Comparison of ENCODE assay signal across 13 cellular contexts in the genomic region with DNA sequence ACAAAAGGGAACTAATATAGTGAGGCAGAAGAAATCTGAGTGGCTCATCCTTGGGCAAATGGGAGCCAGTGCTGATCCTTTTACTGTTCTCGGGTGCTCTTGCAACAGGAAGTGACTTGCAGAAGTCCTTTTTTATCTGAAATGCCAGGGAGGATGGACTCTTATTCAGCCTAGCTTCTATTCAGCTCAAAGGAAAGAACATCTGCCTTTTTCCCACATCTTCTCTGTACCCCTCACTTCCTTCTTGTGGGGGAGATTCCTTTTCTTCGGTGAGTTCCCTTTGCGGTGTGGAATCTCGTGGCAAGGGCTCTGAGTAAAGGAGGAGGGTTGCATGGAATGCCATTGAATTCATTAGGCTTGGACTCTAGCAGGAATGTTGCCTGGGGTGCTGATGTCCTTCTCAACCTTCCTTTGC.
DNase-seq lines count a peak whose midpoint lies in the region; ATAC-seq and TF ChIP-seq lines count a peak whose summit lies in the region.
"Had no signal": no experiment of that assay in that cellular context is flagged by ENCODE, and none has a peak within 500 bp of the region (broad histone marks: within the 10 kb centered on the region; RNA-seq: fewer than 3 reads in every experiment).

No MANE protein-coding gene starts in this region.

- peaks cover 5 to 46% (median 14%) of the 10 kb centered on the region in 4 donors for H3K36me3 ChIP-seq in esophagus muscularis mucosa
- H3K36me3 ChIP-seq in naive thymus-derived CD4-positive, alpha-beta T cell (ENCODE audit: control insufficient read depth in 2 of 3, insufficient read depth in 3 of 3, low read length in 3 of 3): no peaks in the 10 kb centered on the region
- H3K36me3 ChIP-seq in MG63: no peaks in the 10 kb centered on the region

- peak overlapping the region; percentile 49 to 59 (median 54) for H3K27ac ChIP-seq in esophagus muscularis mucosa (replicated peaks in 1 of 4)
- no peak overlapping the region for H3K27ac ChIP-seq in naive thymus-derived CD4-positive, alpha-beta T cell (ENCODE audit: low read depth, low read length)

- peaks cover 0 to 4% (median 0%) of the 10 kb centered on the region in 5 donors for H3K36me3 Mint-ChIP-seq in naive thymus-derived CD4-positive, alpha-beta T cell
- no peaks in the 10 kb centered on the region for H3K36me3 Mint-ChIP-seq in activated CD4-positive, alpha-beta T cell treated with anti-CD3 and anti-CD28 coated beads, Interleukin-2, amount 10 ng/mL, durations not matched to agents 24 days and 14 days (ENCODE audit: low read depth)

- H3K27ac Mint-ChIP-seq in naive thymus-derived CD4-positive, alpha-beta T cell: peak overlapping the region in 1 of 9 donors; percentile 60
- no peak overlapping the region for H3K27ac Mint-ChIP-seq in activated CD4-positive, alpha-beta T cell treated with anti-CD3 and anti-CD28 coated beads, Interleukin-2, amount 10 ng/mL, durations not matched to agents 24 days and 14 days
- H3K27ac Mint-ChIP-seq: activated naive CD8-positive, alpha-beta T cell treated with anti-CD3 and anti-CD28 coated beads, Interleukin-2, amount 50 U/mL, for 24 hours; B cell had no signal

- H3K27me3 Mint-ChIP-seq in naive thymus-derived CD4-positive, alpha-beta T cell: peaks cover 0 to 10% (median 0%) of the 10 kb centered on the region in 5 donors
- H3K27me3 Mint-ChIP-seq in activated CD4-positive, alpha-beta T cell treated with anti-CD3 and anti-CD28 coated beads, Interleukin-2, amount 10 ng/mL, durations not matched to agents 24 days and 14 days: peaks cover 11% of the 10 kb centered on the region
- H3K27me3 Mint-ChIP-seq: activated naive CD8-positive, alpha-beta T cell treated with anti-CD3 and anti-CD28 coated beads, Interleukin-2, amount 50 U/mL, for 24 hours had no signal

- intact Hi-C loops in esophagus muscularis mucosa (cut with DNase I): no loop called here
- intact Hi-C loops in naive thymus-derived CD4-positive, alpha-beta T cell (cut with micrococcal nuclease): loop anchor here in 1 of 2 donors (2.0 kb wide), 1 partner anchor 25 kb away; no protein-coding TSS in a partner anchor
- intact Hi-C loops in activated CD4-positive, alpha-beta T cell treated with anti-CD3 and anti-CD28 coated beads, Interleukin-2, amount 10 ng/mL, durations not matched to agents 24 days and 14 days (cut with micrococcal nuclease): no loop called here

- H3K4me1 Mint-ChIP-seq in naive thymus-derived CD4-positive, alpha-beta T cell: peaks cover 35 to 73% (median 57%) of the 10 kb centered on the region in 7 donors
- peaks cover 18% of the 10 kb centered on the region for H3K4me1 Mint-ChIP-seq in activated CD4-positive, alpha-beta T cell treated with anti-CD3 and anti-CD28 coated beads, Interleukin-2, amount 10 ng/mL, durations not matched to agents 24 days and 14 days

- CTCF ChIA-PET in naive thymus-derived CD4-positive, alpha-beta T cell (lab: Charles Lee): interaction anchor here (1.0 to 1.5 kb wide), 3 partner anchors 19 to 239 kb away, joined by 3 read pairs; no protein-coding TSS in a partner anchor

- whole genome bisulfite sequencing in esophagus muscularis mucosa: 63% methylated on average over 4 of the region's 4 CpGs

- no peak for TF ChIP-seq CTCF in AG09309 (IDR thresholded peaks at IDR 0.05; ENCODE audit: control insufficient read depth, insufficient read depth, low read depth, low read length, missing control alignments)
- TF ChIP-seq CTCF in esophagus muscularis mucosa (IDR thresholded peaks at IDR 0.05): no peak

- H3K4me3 ChIP-seq in AG09309 (ENCODE audit: control insufficient read depth, low read depth, low read length) (no peak overlapping the region), esophagus muscularis mucosa (no peak overlapping the region), MG63 (no peak overlapping the region)
- H3K4me3 ChIP-seq in naive thymus-derived CD4-positive, alpha-beta T cell (ENCODE audit: low read length): no peak overlapping the region
- H3K4me3 ChIP-seq: skin epidermis had no signal

- TF ChIP-seq EP300 in esophagus muscularis mucosa (IDR thresholded peaks at IDR 0.05): no peak

- POLR2A ChIA-PET in naive thymus-derived CD4-positive, alpha-beta T cell (lab: Charles Lee): interaction anchor here (1.3 kb wide), 1 partner anchor 9 kb away, joined by 5 read pairs; no protein-coding TSS in a partner anchor

- peak; percentile 68 for ATAC-seq in naive thymus-derived CD4-positive, alpha-beta T cell
- ATAC-seq in HG02970 (IDR thresholded peaks at IDR 0.05; ENCODE audit: low FRiP score, unreplicated experiment) (no peak), HG03460 (IDR thresholded peaks at IDR 0.05; ENCODE audit: unreplicated experiment) (no peak)
- ATAC-seq: activated naive CD8-positive, alpha-beta T cell treated with anti-CD3 and anti-CD28 coated beads, Interleukin-2, amount 50 U/mL, for 24 hours had no signal

- DNase-seq in AG09309 (ENCODE audit: low read depth): peak; percentile 14
- peak; percentile 83 for DNase-seq in NOMO-1 treated with DMSO at 0.1 percent for 48 hours (lab: John Stamatoyannopoulos, UW; ENCODE audit: unreplicated experiment)
- no peak for DNase-seq in esophagus muscularis mucosa (ENCODE audit: extremely low spot score)
- DNase-seq in naive thymus-derived CD4-positive, alpha-beta T cell: no peak
- DNase-seq in activated CD4-positive, alpha-beta T cell treated with anti-CD3 and anti-CD28 coated beads, Interleukin-2, amount 10 ng/mL, durations not matched to agents 24 days and 14 days: no peak
- DNase-seq in MG63: no peak
- DNase-seq: activated CD4-positive, alpha-beta T cell treated with anti-CD3 and anti-CD28 coated beads for 4 hours; activated naive CD8-positive, alpha-beta T cell treated with anti-CD3 and anti-CD28 coated beads, Interleukin-2, amount 50 U/mL, for 24 hours; IMR-90 had no signal

- no peaks in the 10 kb centered on the region for H3K27me3 ChIP-seq in esophagus muscularis mucosa
- no peaks in the 10 kb centered on the region for H3K27me3 ChIP-seq in naive thymus-derived CD4-positive, alpha-beta T cell (ENCODE audit: control insufficient read depth in 2 of 2, insufficient read depth in 2 of 2, low read length in 2 of 2)
- no peaks in the 10 kb centered on the region; the same call in 1 of the 2 replicates for H3K27me3 ChIP-seq in MG63

- H3K4me1 ChIP-seq in esophagus muscularis mucosa: peaks cover 100% of the 10 kb centered on the region in 4 donors
- peaks cover 14 to 20% of the 10 kb centered on the region in 2 donors for H3K4me1 ChIP-seq in naive thymus-derived CD4-positive, alpha-beta T cell (ENCODE audit: control insufficient read depth in 2 of 2, insufficient read depth in 2 of 2, low read length in 2 of 2)

- no peak overlapping the region for H3K4me3 Mint-ChIP-seq in naive thymus-derived CD4-positive, alpha-beta T cell
- no peak overlapping the region for H3K4me3 Mint-ChIP-seq in activated CD4-positive, alpha-beta T cell treated with anti-CD3 and anti-CD28 coated beads, Interleukin-2, amount 10 ng/mL, durations not matched to agents 24 days and 14 days
- H3K4me3 Mint-ChIP-seq: activated naive CD8-positive, alpha-beta T cell treated with anti-CD3 and anti-CD28 coated beads, Interleukin-2, amount 50 U/mL, for 24 hours; B cell had no signal

- TF ChIP-seq POLR2A in esophagus muscularis mucosa (IDR thresholded peaks at IDR 0.05; ENCODE audit: low read depth): no peak

- H3K9me3 ChIP-seq in esophagus muscularis mucosa: no peaks in the 10 kb centered on the region
- no peaks in the 10 kb centered on the region for H3K9me3 ChIP-seq in naive thymus-derived CD4-positive, alpha-beta T cell (ENCODE audit: control insufficient read depth in 2 of 3, low read length in 3 of 3)
- no peaks in the 10 kb centered on the region for H3K9me3 ChIP-seq in MG63

- peaks cover 0 to 2% (median 0%) of the 10 kb centered on the region in 11 donors for H3K9me3 Mint-ChIP-seq in naive thymus-derived CD4-positive, alpha-beta T cell
- no peaks in the 10 kb centered on the region for H3K9me3 Mint-ChIP-seq in activated CD4-positive, alpha-beta T cell treated with anti-CD3 and anti-CD28 coated beads, Interleukin-2, amount 10 ng/mL, durations not matched to agents 24 days and 14 days
- H3K9me3 Mint-ChIP-seq: activated naive CD8-positive, alpha-beta T cell treated with anti-CD3 and anti-CD28 coated beads, Interleukin-2, amount 50 U/mL, for 24 hours had no signal

Comparison
In these comparisons a context has a peak if more than half of its experiments do, and no peak if none do; other contexts are left out.
1. DNase-seq: peak in AG09309 (single experiment) and NOMO-1 treated with DMSO at 0.1 percent for 48 hours (single experiment); none in esophagus muscularis mucosa (single experiment), naive thymus-derived CD4-positive, alpha-beta T cell (0 of 9), activated CD4-positive, alpha-beta T cell treated with anti-CD3 and anti-CD28 coated beads, Interleukin-2, amount 10 ng/mL, durations not matched to agents 24 days and 14 days (single experiment) and MG63 (single experiment).